In the genomic region with DNA sequence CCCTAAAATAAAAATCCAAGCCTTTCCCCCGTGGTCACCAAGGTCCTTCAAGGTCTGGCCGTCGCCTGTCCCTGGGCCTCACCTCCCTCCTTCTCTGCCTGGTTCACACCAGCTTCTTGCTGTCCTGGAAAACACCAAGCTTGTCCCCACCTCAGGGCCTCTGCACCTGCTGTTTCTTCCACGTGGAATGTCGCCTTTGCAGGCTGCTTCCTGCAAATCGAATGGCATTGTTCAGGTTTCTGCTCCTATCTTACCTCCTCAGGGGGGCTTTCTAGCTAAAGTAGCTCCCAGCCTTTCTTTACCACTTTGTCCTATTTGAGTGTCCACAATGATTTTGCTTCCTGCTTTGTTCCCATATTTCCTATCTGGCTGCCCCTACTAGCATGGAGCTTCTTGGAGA, we compare ENCODE assay signal across 31 cellular contexts.
"Had no signal": no experiment of that assay in that cellular context is flagged by ENCODE, and none has a peak within 500 bp of the region (broad histone marks: within the 10 kb centered on the region; RNA-seq: fewer than 3 reads in every experiment).

No MANE protein-coding gene starts in this region.

- DNase-seq: activated B cell treated with CpG ODN at 0.5 μM for 24 hours; activated CD4-positive, alpha-beta memory T cell treated with anti-CD3 and anti-CD28 coated beads for 36 hours; activated CD4-positive, alpha-beta T cell treated with anti-CD3 and anti-CD28 coated beads for 4 hours; activated CD4-positive, alpha-beta T cell treated with anti-CD3 and anti-CD28 coated beads, Interleukin-2, amount 50 U/mL, for 1 hour; activated CD4-positive, CD25-positive, alpha-beta regulatory T cell treated with anti-CD3 and anti-CD28 coated beads, Interleukin-2, amount 50 U/mL, for 72 hours; activated CD8-positive, alpha-beta memory T cell treated with anti-CD3 and anti-CD28 coated beads, Interleukin-2, amount 50 U/mL, for 4 hours; activated naive CD4-positive, alpha-beta T cell treated with Interleukin-2 at 50 U/mL for 16 hours; activated naive CD8-positive, alpha-beta T cell treated with anti-CD3 and anti-CD28 coated beads, Interleukin-2, amount 10 ng/mL, durations not matched to agents 7 days and 5 days; activated T-cell treated with anti-CD3 and anti-CD28 coated beads for 4 hours; activated T-cell treated with anti-CD3 and anti-CD28 coated beads, Interleukin-2, amount 50 U/mL, for 4 hours; amygdala; Kasumi-1; KG1; MG63; MV-4-11; NCI-H1092; NCI-H1436 treated with DMSO at 0.1 percent for 48 hours; NCI-H1694 treated with DMSO at 0.1 percent for 48 hours; NCI-H2029; NCI-H345; NCI-H69; NCI-H82; NK-92 treated with Interleukin-12 subunit alpha and Interleukin-12 subunit beta, amount 100 ng/mL, for 24 hours; PC-9; Right ventricle myocardium superior; SW 1271; T-helper 1 cell; T-helper 2 cell; T-helper 9 cell had no signal

- H3K4me3 ChIP-seq: ascending aorta, MG63, PC-9 had no signal

- H3K4me2 ChIP-seq: PC-9 had no signal

- H3K9me3 ChIP-seq: ascending aorta, MG63 had no signal

- H3K27ac ChIP-seq: ascending aorta, PC-9, VCaP had no signal

- H2AFZ ChIP-seq: PC-9 had no signal

- H3K36me3 ChIP-seq: ascending aorta, MG63 had no signal

- H3K27me3 ChIP-seq: ascending aorta had no signal
